ENCODE assay signal across 1 cellular context in the genomic region with DNA sequence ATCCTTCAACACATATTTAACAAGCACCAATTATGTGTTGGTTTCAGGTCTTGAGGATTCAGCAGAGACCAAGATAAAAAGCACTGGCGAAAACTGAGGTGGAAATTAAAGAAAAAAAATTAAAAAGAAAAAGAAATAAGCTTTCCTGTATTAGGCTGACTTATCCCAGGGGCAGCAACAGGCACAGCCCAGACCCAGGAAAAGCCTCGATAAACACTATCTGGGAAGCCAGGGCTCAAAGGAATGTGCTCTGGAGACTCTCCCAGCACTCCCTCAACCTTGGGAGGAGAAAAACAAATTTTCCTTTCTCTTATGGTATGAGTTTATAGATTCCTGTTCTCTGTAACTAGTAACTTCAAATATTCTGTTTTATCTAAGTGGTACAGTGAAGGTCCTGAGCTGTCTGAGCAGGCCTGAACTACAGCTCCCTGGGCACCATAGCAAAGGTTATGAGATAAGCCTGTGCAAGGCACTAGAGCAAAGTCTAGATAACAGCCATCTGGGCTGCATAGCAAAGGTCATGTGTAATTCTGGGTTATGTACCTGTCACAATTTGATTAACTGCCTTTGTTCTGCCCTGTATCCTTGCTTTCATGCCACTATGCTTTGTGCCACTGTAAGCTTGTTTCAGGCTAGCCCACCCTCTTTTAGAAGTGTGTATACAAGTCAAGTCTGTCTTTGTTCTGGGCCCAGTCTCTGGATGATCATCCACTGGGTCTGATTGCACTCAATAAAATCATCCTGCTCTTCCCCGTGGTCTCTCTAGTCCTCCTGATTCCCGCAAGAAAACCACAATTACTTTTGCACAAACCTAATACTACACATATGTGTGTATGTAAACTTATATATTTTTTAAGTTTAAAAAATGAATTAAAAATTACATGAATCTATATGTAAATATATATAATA.
TF ChIP-seq lines count a peak whose summit lies in the region.

No MANE protein-coding gene starts in this region.

TF ChIP-seq in HepG2, 621 proteins besides CTCF, POLR2A, EP300 and RAD21 (continued from another document):
- TF ChIP-seq LBX2 (CRISPR knock-in tag; IDR thresholded peaks at IDR 0.05; ENCODE audit: borderline replicate concordance) (no peak), ZNF616 (CRISPR knock-in tag; IDR thresholded peaks at IDR 0.05; ENCODE audit: low read depth) (no peak), ZBTB25 (CRISPR knock-in tag; IDR thresholded peaks at IDR 0.05) (no peak), AKAP8 (CRISPR knock-in tag; IDR thresholded peaks at IDR 0.05) (no peak), MEIS1 (CRISPR knock-in tag; IDR thresholded peaks at IDR 0.05; ENCODE audit: borderline replicate concordance) (peak; percentile 84; the same call in 1 of the 2 replicates), SIN3A (IDR thresholded peaks at IDR 0.05; ENCODE audit: borderline replicate concordance, low read depth, low read length) (no peak), KDM1A (CRISPR knock-in tag; IDR thresholded peaks at IDR 0.05) (no peak), RCOR2 (CRISPR knock-in tag; IDR thresholded peaks at IDR 0.05) (no peak), ZNF775 (CRISPR knock-in tag; IDR thresholded peaks at IDR 0.05; ENCODE audit: borderline replicate concordance) (no peak), ZFX (CRISPR knock-in tag; IDR thresholded peaks at IDR 0.05; ENCODE audit: low read depth) (no peak), YY1 (IDR thresholded peaks at IDR 0.05; ENCODE audit: insufficient read depth, insufficient replicate concordance, low read depth, low read length) (no peak)
- TF ChIP-seq, protein P1, sequence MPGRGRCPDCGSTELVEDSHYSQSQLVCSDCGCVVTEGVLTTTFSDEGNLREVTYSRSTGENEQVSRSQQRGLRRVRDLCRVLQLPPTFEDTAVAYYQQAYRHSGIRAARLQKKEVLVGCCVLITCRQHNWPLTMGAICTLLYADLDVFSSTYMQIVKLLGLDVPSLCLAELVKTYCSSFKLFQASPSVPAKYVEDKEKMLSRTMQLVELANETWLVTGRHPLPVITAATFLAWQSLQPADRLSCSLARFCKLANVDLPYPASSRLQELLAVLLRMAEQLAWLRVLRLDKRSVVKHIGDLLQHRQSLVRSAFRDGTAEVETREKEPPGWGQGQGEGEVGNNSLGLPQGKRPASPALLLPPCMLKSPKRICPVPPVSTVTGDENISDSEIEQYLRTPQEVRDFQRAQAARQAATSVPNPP (CRISPR knock-in tag; IDR thresholded peaks at IDR 0.05): no peak
- TF ChIP-seq, protein P2, sequence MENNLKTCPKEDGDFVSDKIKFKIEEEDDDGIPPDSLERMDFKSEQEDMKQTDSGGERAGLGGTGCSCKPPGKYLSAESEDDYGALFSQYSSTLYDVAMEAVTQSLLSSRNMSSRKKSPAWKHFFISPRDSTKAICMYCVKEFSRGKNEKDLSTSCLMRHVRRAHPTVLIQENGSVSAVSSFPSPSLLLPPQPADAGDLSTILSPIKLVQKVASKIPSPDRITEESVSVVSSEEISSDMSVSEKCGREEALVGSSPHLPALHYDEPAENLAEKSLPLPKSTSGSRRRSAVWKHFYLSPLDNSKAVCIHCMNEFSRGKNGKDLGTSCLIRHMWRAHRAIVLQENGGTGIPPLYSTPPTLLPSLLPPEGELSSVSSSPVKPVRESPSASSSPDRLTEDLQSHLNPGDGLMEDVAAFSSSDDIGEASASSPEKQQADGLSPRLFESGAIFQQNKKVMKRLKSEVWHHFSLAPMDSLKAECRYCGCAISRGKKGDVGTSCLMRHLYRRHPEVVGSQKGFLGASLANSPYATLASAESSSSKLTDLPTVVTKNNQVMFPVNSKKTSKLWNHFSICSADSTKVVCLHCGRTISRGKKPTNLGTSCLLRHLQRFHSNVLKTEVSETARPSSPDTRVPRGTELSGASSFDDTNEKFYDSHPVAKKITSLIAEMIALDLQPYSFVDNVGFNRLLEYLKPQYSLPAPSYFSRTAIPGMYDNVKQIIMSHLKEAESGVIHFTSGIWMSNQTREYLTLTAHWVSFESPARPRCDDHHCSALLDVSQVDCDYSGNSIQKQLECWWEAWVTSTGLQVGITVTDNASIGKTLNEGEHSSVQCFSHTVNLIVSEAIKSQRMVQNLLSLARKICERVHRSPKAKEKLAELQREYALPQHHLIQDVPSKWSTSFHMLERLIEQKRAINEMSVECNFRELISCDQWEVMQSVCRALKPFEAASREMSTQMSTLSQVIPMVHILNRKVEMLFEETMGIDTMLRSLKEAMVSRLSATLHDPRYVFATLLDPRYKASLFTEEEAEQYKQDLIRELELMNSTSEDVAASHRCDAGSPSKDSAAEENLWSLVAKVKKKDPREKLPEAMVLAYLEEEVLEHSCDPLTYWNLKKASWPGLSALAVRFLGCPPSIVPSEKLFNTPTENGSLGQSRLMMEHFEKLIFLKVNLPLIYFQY (CRISPR knock-in tag; IDR thresholded peaks at IDR 0.05; ENCODE audit: borderline replicate concordance): no peak
- TF ChIP-seq, protein P3, sequence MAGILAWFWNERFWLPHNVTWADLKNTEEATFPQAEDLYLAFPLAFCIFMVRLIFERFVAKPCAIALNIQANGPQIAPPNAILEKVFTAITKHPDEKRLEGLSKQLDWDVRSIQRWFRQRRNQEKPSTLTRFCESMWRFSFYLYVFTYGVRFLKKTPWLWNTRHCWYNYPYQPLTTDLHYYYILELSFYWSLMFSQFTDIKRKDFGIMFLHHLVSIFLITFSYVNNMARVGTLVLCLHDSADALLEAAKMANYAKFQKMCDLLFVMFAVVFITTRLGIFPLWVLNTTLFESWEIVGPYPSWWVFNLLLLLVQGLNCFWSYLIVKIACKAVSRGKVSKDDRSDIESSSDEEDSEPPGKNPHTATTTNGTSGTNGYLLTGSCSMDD (CRISPR knock-in tag; IDR thresholded peaks at IDR 0.05): no peak
